In the genomic region with DNA sequence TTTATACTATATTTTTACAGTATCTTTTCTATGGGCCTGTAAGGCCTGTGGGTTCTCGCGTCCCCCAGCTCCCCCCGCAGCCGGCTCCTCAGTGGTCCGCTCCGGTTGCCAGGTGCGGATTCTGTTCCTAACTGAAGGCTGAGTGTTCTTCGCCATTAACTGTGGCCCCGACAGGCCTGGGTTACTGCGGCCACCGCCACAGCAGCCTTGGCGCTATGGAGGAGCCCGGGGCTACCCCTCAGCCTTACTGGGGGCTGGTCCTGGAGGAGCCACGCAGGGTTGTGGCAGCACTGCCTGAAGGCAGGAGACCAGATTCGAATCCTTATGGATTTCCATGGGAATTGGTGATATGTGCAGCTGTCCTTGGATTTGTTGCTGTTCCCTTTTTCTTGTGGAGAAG, we compare ENCODE assay signal across 34 cellular contexts.
"Had no signal": no experiment of that assay in that cellular context is flagged by ENCODE, and none has a peak within 500 bp of the region (broad histone marks: within the 10 kb centered on the region; RNA-seq: fewer than 3 reads in every experiment).

No MANE protein-coding gene starts in this region.

- H3K36me3 Mint-ChIP-seq: activated naive CD4-positive, alpha-beta T cell treated with anti-CD3 and anti-CD28 coated beads, Interleukin-2, amount 50 U/mL, for 72 hours; activated naive CD8-positive, alpha-beta T cell treated with anti-CD3 and anti-CD28 coated beads for 36 hours; brain; T-cell had no signal

- H3K9me3 ChIP-seq: adrenal gland, ascending aorta had no signal

- DNase-seq: activated CD4-positive, alpha-beta memory T cell treated with anti-CD3 and anti-CD28 coated beads, Interleukin-2, amount 10 ng/mL, durations not matched to agents 7 days and 5 days; activated CD4-positive, alpha-beta T cell treated with anti-CD3 and anti-CD28 coated beads for 1 hour; activated CD4-positive, alpha-beta T cell treated with anti-CD3 and anti-CD28 coated beads for 36 hours; activated CD4-positive, alpha-beta T cell treated with anti-CD3 and anti-CD28 coated beads for 48 hours; activated CD4-positive, alpha-beta T cell treated with anti-CD3 and anti-CD28 coated beads, Interleukin-2, amount 10 ng/mL, durations not matched to agents 7 days and 5 days; activated CD4-positive, alpha-beta T cell treated with anti-CD3 and anti-CD28 coated beads, Interleukin-2, amount 50 U/mL, for 48 hours; activated CD4-positive, CD25-positive, alpha-beta regulatory T cell; activated CD8-positive, alpha-beta memory T cell treated with anti-CD3 and anti-CD28 coated beads for 24 hours; activated CD8-positive, alpha-beta memory T cell treated with anti-CD3 and anti-CD28 coated beads, Interleukin-2, amount 10 ng/mL, durations not matched to agents 7 days and 5 days; activated CD8-positive, alpha-beta memory T cell treated with anti-CD3 and anti-CD28 coated beads, Interleukin-2, amount 50 U/mL, for 48 hours; activated CD8-positive, alpha-beta T cell treated with anti-CD3 and anti-CD28 coated beads, Interleukin-2, amount 10 ng/mL, durations not matched to agents 7 days and 5 days; activated effector memory CD4-positive, alpha-beta T cell treated with Interleukin-2 at 50 U/mL for 16 hours; activated gamma-delta T cell; activated naive CD4-positive, alpha-beta T cell treated with anti-CD3 and anti-CD28 coated beads, Interleukin-2, amount 50 U/mL, for 16 hours; activated naive CD4-positive, alpha-beta T cell treated with Interleukin-2 at 50 U/mL for 16 hours; activated naive CD8-positive, alpha-beta T cell treated with anti-CD3 and anti-CD28 coated beads for 36 hours; activated T-cell treated with anti-CD3 and anti-CD28 coated beads, Interleukin-2, amount 50 U/mL, for 24 hours; activated T-cell treated with anti-CD3 and anti-CD28 coated beads, Interleukin-2, amount 50 U/mL, for 48 hours; adrenal gland; amniotic stem cell; caudate nucleus; cerebellar nuclear complex; T-cell; T-helper 2 cell; T-helper 9 cell had no signal

- H3K4me1 Mint-ChIP-seq: activated CD4-positive, alpha-beta memory T cell treated with anti-CD3 and anti-CD28 coated beads, Interleukin-2, amount 10 ng/mL, durations not matched to agents 7 days and 5 days; activated CD4-positive, alpha-beta T cell treated with anti-CD3 and anti-CD28 coated beads for 36 hours; activated CD4-positive, alpha-beta T cell treated with anti-CD3 and anti-CD28 coated beads, Interleukin-2, amount 10 ng/mL, durations not matched to agents 7 days and 5 days; activated CD8-positive, alpha-beta memory T cell treated with anti-CD3 and anti-CD28 coated beads, Interleukin-2, amount 10 ng/mL, durations not matched to agents 7 days and 5 days; activated naive CD8-positive, alpha-beta T cell treated with anti-CD3 and anti-CD28 coated beads for 36 hours; brain; central memory CD8-positive, alpha-beta T cell; T-cell had no signal

- H3K27ac ChIP-seq: adrenal gland, ascending aorta, cardiac muscle cell, VCaP had no signal

- ATAC-seq: activated CD4-positive, alpha-beta T cell treated with anti-CD3 and anti-CD28 coated beads for 36 hours; activated CD4-positive, CD25-positive, alpha-beta regulatory T cell treated with anti-CD3 and anti-CD28 coated beads, Interleukin-2, amount 50 U/mL, for 24 hours; activated CD8-positive, alpha-beta memory T cell treated with anti-CD3 and anti-CD28 coated beads, Interleukin-2, amount 10 ng/mL, durations not matched to agents 7 days and 5 days; activated CD8-positive, alpha-beta T cell treated with anti-CD3 and anti-CD28 coated beads, Interleukin-2, amount 10 ng/mL, durations not matched to agents 7 days and 5 days; activated naive CD4-positive, alpha-beta T cell treated with anti-CD3 and anti-CD28 coated beads, Interleukin-2, amount 50 U/mL, for 72 hours; T-cell had no signal

- H3K9me3 Mint-ChIP-seq: activated CD4-positive, alpha-beta memory T cell treated with anti-CD3 and anti-CD28 coated beads, Interleukin-2, amount 10 ng/mL, durations not matched to agents 7 days and 5 days; activated naive CD4-positive, alpha-beta T cell treated with anti-CD3 and anti-CD28 coated beads, Interleukin-2, amount 50 U/mL, for 72 hours; activated T-helper 2 cell treated with anti-CD3 and anti-CD28 coated beads, Interferon-gamma antibody, Interleukin-2, Interleukin-4, amounts not matched to agents 10 μg/mL and 5 μg/mL and 100 μg/mL, durations not matched to agents 14 hours and 24 hours and 36 hours; central memory CD8-positive, alpha-beta T cell had no signal

- H3K27me3 ChIP-seq: adrenal gland, ascending aorta, cardiac muscle cell had no signal

- H3K36me3 ChIP-seq: adrenal gland, ascending aorta, cardiac muscle cell had no signal

- H3K27ac Mint-ChIP-seq: activated CD4-positive, alpha-beta memory T cell treated with anti-CD3 and anti-CD28 coated beads, Interleukin-2, amount 10 ng/mL, durations not matched to agents 7 days and 5 days; activated CD4-positive, alpha-beta T cell treated with anti-CD3 and anti-CD28 coated beads for 36 hours; activated CD4-positive, alpha-beta T cell treated with anti-CD3 and anti-CD28 coated beads, Interleukin-2, amount 10 ng/mL, durations not matched to agents 7 days and 5 days; activated CD8-positive, alpha-beta memory T cell treated with anti-CD3 and anti-CD28 coated beads, Interleukin-2, amount 10 ng/mL, durations not matched to agents 7 days and 5 days; activated CD8-positive, alpha-beta T cell treated with anti-CD3 and anti-CD28 coated beads, Interleukin-2, amount 10 ng/mL, durations not matched to agents 7 days and 5 days; activated naive CD4-positive, alpha-beta T cell treated with anti-CD3 and anti-CD28 coated beads, Interleukin-2, amount 50 U/mL, for 72 hours; activated naive CD8-positive, alpha-beta T cell treated with anti-CD3 and anti-CD28 coated beads for 36 hours; activated T-cell treated with anti-CD3 and anti-CD28 coated beads, Interleukin-2, amount 50 U/mL, for 24 hours; activated T-helper 2 cell treated with anti-CD3 and anti-CD28 coated beads, Interferon-gamma antibody, Interleukin-2, Interleukin-4, amounts not matched to agents 10 μg/mL and 5 μg/mL and 100 μg/mL, durations not matched to agents 14 hours and 24 hours and 36 hours; brain; T-cell; T-helper 2 cell treated with Interferon-gamma antibody and Interleukin-4, amounts not matched to agents 5 μg/mL and 100 μg/mL, for 36 hours had no signal

- H3K4me3 Mint-ChIP-seq: activated CD4-positive, alpha-beta memory T cell treated with anti-CD3 and anti-CD28 coated beads, Interleukin-2, amount 10 ng/mL, durations not matched to agents 7 days and 5 days; activated CD4-positive, alpha-beta T cell treated with anti-CD3 and anti-CD28 coated beads for 36 hours; activated CD4-positive, alpha-beta T cell treated with anti-CD3 and anti-CD28 coated beads, Interleukin-2, amount 10 ng/mL, durations not matched to agents 7 days and 5 days; activated CD8-positive, alpha-beta memory T cell treated with anti-CD3 and anti-CD28 coated beads, Interleukin-2, amount 10 ng/mL, durations not matched to agents 7 days and 5 days; activated CD8-positive, alpha-beta T cell treated with anti-CD3 and anti-CD28 coated beads, Interleukin-2, amount 10 ng/mL, durations not matched to agents 7 days and 5 days; activated naive CD8-positive, alpha-beta T cell treated with anti-CD3 and anti-CD28 coated beads for 36 hours; activated T-cell treated with anti-CD3 and anti-CD28 coated beads, Interleukin-2, amount 50 U/mL, for 24 hours; brain; central memory CD8-positive, alpha-beta T cell; T-cell; T-helper 2 cell treated with Interferon-gamma antibody and Interleukin-4, amounts not matched to agents 5 μg/mL and 100 μg/mL, for 36 hours had no signal

- H3K4me3 ChIP-seq: adrenal gland, ascending aorta, cardiac muscle cell had no signal

- H3K4me1 ChIP-seq: adrenal gland, ascending aorta had no signal

- H3K27me3 Mint-ChIP-seq: activated CD4-positive, alpha-beta memory T cell treated with anti-CD3 and anti-CD28 coated beads, Interleukin-2, amount 10 ng/mL, durations not matched to agents 7 days and 5 days; activated CD4-positive, alpha-beta T cell treated with anti-CD3 and anti-CD28 coated beads, Interleukin-2, amount 10 ng/mL, durations not matched to agents 7 days and 5 days; activated naive CD8-positive, alpha-beta T cell treated with anti-CD3 and anti-CD28 coated beads for 36 hours; activated T-cell treated with anti-CD3 and anti-CD28 coated beads, Interleukin-2, amount 50 U/mL, for 24 hours; T-cell had no signal
